In genomic region chr19:49118565-49119410, GRCh38 we compare ENCODE assay signal across 1 cellular context.
TF ChIP-seq lines count a peak whose summit lies in the region.

TSS of gene C19orf73 (minus strand) at chr19:49119143. CDS start at chr19:49119022, 121 bp downstream.

TF ChIP-seq in HepG2, 621 proteins besides CTCF, POLR2A, EP300 and RAD21 (continued from another document and continues in another):
- TF ChIP-seq ZNF770 (CRISPR knock-in tag; IDR thresholded peaks at IDR 0.05) (0 out of 2 replicates have a peak, but pooled peaks have one; percentile 41), ZNF749 (CRISPR knock-in tag; IDR thresholded peaks at IDR 0.05; ENCODE audit: borderline replicate concordance) (peak; percentile 71; the same call in 1 of the 2 replicates), HNF4A (CRISPR knock-in tag; IDR thresholded peaks at IDR 0.05) (no peak; the same call in none of the 2 replicates), DZIP1 (CRISPR knock-in tag; IDR thresholded peaks at IDR 0.05) (peak; percentile 90; the same call in 1 of the 2 replicates), ZMYM2 (CRISPR knock-in tag; IDR thresholded peaks at IDR 0.05) (peak; percentile 69; the same call in 1 of the 2 replicates), ERF (CRISPR knock-in tag; IDR thresholded peaks at IDR 0.05) (peak; percentile 68; the same call in 1 of the 2 replicates), ASH2L (IDR thresholded peaks at IDR 0.05; ENCODE audit: insufficient read length, low read depth, low read length) (peak; percentile 64), ZNF331 (CRISPR knock-in tag; IDR thresholded peaks at IDR 0.05) (peak; percentile 43; the same call in 1 of the 2 replicates), RXRA (CRISPR knock-in tag; IDR thresholded peaks at IDR 0.05) (peak; percentile 72), ZFAT (CRISPR knock-in tag; conservative IDR thresholded peaks at IDR 0.05) (no peak), ZNF407 (CRISPR knock-in tag; IDR thresholded peaks at IDR 0.05; ENCODE audit: not compliant biosample characterization) (no peak), AKNA (CRISPR knock-in tag; IDR thresholded peaks at IDR 0.05; ENCODE audit: borderline replicate concordance) (no peak; the same call in 1 of the 2 replicates), ZNF781 (CRISPR knock-in tag; IDR thresholded peaks at IDR 0.05; ENCODE audit: borderline replicate concordance, not compliant biosample characterization) (peak; percentile 65), GTF3A (CRISPR knock-in tag; conservative IDR thresholded peaks at IDR 0.05) (no peak), ZBTB33 (CRISPR knock-in tag; IDR thresholded peaks at IDR 0.05) (0 out of 2 replicates have a peak, but pooled peaks have one; percentile 25), ZNF567 (CRISPR knock-in tag; IDR thresholded peaks at IDR 0.05; ENCODE audit: borderline replicate concordance) (no peak; the same call in 1 of the 2 replicates), HIVEP1 (CRISPR knock-in tag; IDR thresholded peaks at IDR 0.05) (no peak), FUBP1 (CRISPR knock-in tag; IDR thresholded peaks at IDR 0.05; ENCODE audit: borderline replicate concordance) (no peak), ATRX (CRISPR knock-in tag; IDR thresholded peaks at IDR 0.05; ENCODE audit: borderline replicate concordance) (no peak), ZNF747 (CRISPR knock-in tag; IDR thresholded peaks at IDR 0.05; ENCODE audit: borderline replicate concordance) (0 out of 2 replicates have a peak, but pooled peaks have one; percentile 28), FOSL1 (CRISPR knock-in tag; IDR thresholded peaks at IDR 0.05; ENCODE audit: borderline replicate concordance) (no peak), ZNF768 (CRISPR knock-in tag; IDR thresholded peaks at IDR 0.05) (peak; percentile 54; the same call in 1 of the 2 replicates), ZSCAN5A (CRISPR knock-in tag; IDR thresholded peaks at IDR 0.05; ENCODE audit: borderline replicate concordance) (no peak), THAP11 (CRISPR knock-in tag; IDR thresholded peaks at IDR 0.05) (peak; percentile 72), CEBPB (IDR thresholded peaks at IDR 0.05; ENCODE audit: borderline replicate concordance, low read depth, low read length) (no peak), KAT7 (CRISPR knock-in tag; IDR thresholded peaks at IDR 0.05; ENCODE audit: borderline replicate concordance) (0 out of 2 replicates have a peak, but pooled peaks have one; percentile 44)
